Comparison of ENCODE assay signal across 8 cellular contexts in the genomic region with DNA sequence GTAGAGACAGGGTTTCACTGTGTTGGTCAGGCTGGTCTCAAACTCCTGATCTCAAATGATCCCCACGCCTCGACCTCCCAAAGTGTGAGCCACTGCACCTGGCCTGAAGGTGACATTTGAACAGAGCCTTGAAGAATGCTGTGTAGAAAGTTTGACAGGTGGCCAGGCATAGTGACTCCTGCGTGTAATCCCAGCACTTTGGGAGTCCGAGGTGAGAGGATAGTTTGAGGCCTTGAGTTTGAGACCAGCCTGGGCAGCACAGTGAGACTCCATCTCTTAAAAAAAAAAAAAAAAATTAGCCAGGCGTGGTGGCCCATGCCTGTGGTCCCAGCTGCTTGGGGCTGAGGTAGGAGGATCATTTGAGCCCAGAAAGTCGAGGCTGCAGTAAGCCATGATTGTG. TPM values are rescaled to one million over a fixed set of nuclear protein-coding genes. Genes with fewer than 3 reads are reported as not detected.
DNase-seq lines count a peak whose midpoint lies in the region; ATAC-seq and TF ChIP-seq lines count a peak whose summit lies in the region.

No MANE protein-coding gene starts in this region.

- POLR2A ChIA-PET in AG04450 (lab: Yijun Ruan, JAX): no interaction called here

- H3K9me2 ChIP-seq in Loucy (replicated peaks; ENCODE audit: low read depth, low read length): no peaks in the 10 kb centered on the region

- CTCF ChIA-PET in AG04450 (lab: Charles Lee): interaction anchor here (1.1 kb wide), 1 partner anchor 70 kb away, joined by 3 read pairs; no protein-coding TSS in a partner anchor

- H2AFZ ChIP-seq in Loucy (ENCODE audit: low read length): no peak overlapping the region

- no peaks in the 10 kb centered on the region for H3K27me3 Mint-ChIP-seq in natural killer cell treated with Interleukin-12 subunit alpha and Interleukin-12 subunit beta and Interleukin-15 and Interleukin-18, amount 100 ng/mL, for 72 hours

- H3K4me1 Mint-ChIP-seq in natural killer cell treated with Interleukin-12 subunit alpha and Interleukin-12 subunit beta and Interleukin-15 and Interleukin-18, amount 100 ng/mL, for 72 hours (ENCODE audit: low read depth in 2 of 2): peaks cover 56 to 58% of the 10 kb centered on the region in 2 donors

- in situ Hi-C loops in KBM-7 (cut with MboI; ENCODE audit: low pct_unique_long_range_greater_than_20kb, low sequenced_read_pairs): no loop called here

- peaks cover 43% of the 10 kb centered on the region for H3K36me3 Mint-ChIP-seq in natural killer cell treated with Interleukin-12 subunit alpha and Interleukin-12 subunit beta and Interleukin-15 and Interleukin-18, amount 100 ng/mL, for 72 hours

- peaks cover 11% of the 10 kb centered on the region for H4K20me1 ChIP-seq in Loucy (ENCODE audit: insufficient read depth, low read length, poor library complexity, severe bottlenecking)

- peak overlapping the region; percentile 72 for H3K9ac ChIP-seq in Loucy (ENCODE audit: low read depth, low read length, poor library complexity, severe bottlenecking)
- peak overlapping the region; percentile 84 to 95 for H3K9ac ChIP-seq in duodenal mucosa (ENCODE audit: low read depth in 1 of 2, low read length in 2 of 2)

- H3K4me2 ChIP-seq in Loucy (ENCODE audit: low read depth, low read length, poor library complexity, severe bottlenecking): peak overlapping the region; percentile 74

- ATAC-seq in natural killer cell treated with Interleukin-12 subunit alpha and Interleukin-12 subunit beta and Interleukin-15 and Interleukin-18, amount 100 ng/mL, for 72 hours: no peak

- H3F3A ChIP-seq in Loucy (ENCODE audit: low read depth): no peaks in the 10 kb centered on the region

- peaks cover 61% of the 10 kb centered on the region for H3K79me2 ChIP-seq in Loucy (ENCODE audit: insufficient read depth, low read length)

- TF ChIP-seq CTCF in AG04450 (IDR thresholded peaks at IDR 0.05; ENCODE audit: low read depth, low read length) (no peak), Loucy (conservative IDR thresholded peaks at IDR 0.05; ENCODE audit: low read length) (no peak)

- H3K9me3 Mint-ChIP-seq in natural killer cell treated with Interleukin-12 subunit alpha and Interleukin-12 subunit beta and Interleukin-15 and Interleukin-18, amount 100 ng/mL, for 72 hours: no peaks in the 10 kb centered on the region

- H3K27me3 ChIP-seq in AG04450 (ENCODE audit: control insufficient read depth, insufficient read depth, low read length): no peaks in the 10 kb centered on the region
- H3K27me3 ChIP-seq in Loucy (ENCODE audit: insufficient read depth, low read length, poor library complexity, severe bottlenecking): no peaks in the 10 kb centered on the region
- H3K27me3 ChIP-seq in duodenal mucosa (ENCODE audit: control insufficient read depth in 1 of 2, insufficient read depth in 2 of 2, low read length in 2 of 2): no peaks in the 10 kb centered on the region

- H3K4me3 ChIP-seq in AG04450 (ENCODE audit: low read depth, low read length): peak overlapping the region; percentile 96
- H3K4me3 ChIP-seq in Loucy (ENCODE audit: low read length, poor library complexity, severe bottlenecking): peak overlapping the region; percentile 82
- H3K4me3 ChIP-seq in duodenal mucosa (ENCODE audit: low read depth in 1 of 2, low read length in 2 of 2): peak overlapping the region; percentile 68 to 87

- no peak overlapping the region for H3K27ac ChIP-seq in AG04450 (ENCODE audit: low read depth, low read length)
- H3K27ac ChIP-seq in duodenal mucosa (ENCODE audit: low read depth, low read length): no peak overlapping the region

- peak overlapping the region; percentile 93 for H3K4me3 Mint-ChIP-seq in natural killer cell treated with Interleukin-12 subunit alpha and Interleukin-12 subunit beta and Interleukin-15 and Interleukin-18, amount 100 ng/mL, for 72 hours

- DNase-seq in AG04450 (ENCODE audit: low read depth, low spot score) (no peak), KBM-7 (no peak), SKM-1 (lab: John Stamatoyannopoulos, UW; ENCODE audit: unreplicated experiment) (no peak), RPMI8226 (no peak), activated gamma-delta T cell treated with Interleukin-2 at 50 U/mL for 16 hours (no peak)
- no peak for DNase-seq in natural killer cell treated with Interleukin-12 subunit alpha and Interleukin-12 subunit beta and Interleukin-15 and Interleukin-18, amount 100 ng/mL, for 72 hours (ENCODE audit: low spot score)

- H3K27ac Mint-ChIP-seq in natural killer cell treated with Interleukin-12 subunit alpha and Interleukin-12 subunit beta and Interleukin-15 and Interleukin-18, amount 100 ng/mL, for 72 hours: peak overlapping the region; percentile 85 to 99

- H3K4me1 ChIP-seq in Loucy (ENCODE audit: insufficient read depth, low read length, poor library complexity, severe bottlenecking) (peaks cover 35% of the 10 kb centered on the region), duodenal mucosa (ENCODE audit: control insufficient read depth in 1 of 2, insufficient read depth in 2 of 2, low read length in 2 of 2) (peaks cover 23 to 31% of the 10 kb centered on the region in 2 donors)

- H3K36me3 ChIP-seq in Loucy (ENCODE audit: insufficient read depth, low read length) (no peaks in the 10 kb centered on the region; the same call in 1 of the 2 replicates), duodenal mucosa (ENCODE audit: control insufficient read depth in 1 of 2, insufficient read depth in 2 of 2, low read length in 2 of 2) (peaks cover 6 to 14% of the 10 kb centered on the region in 2 donors)

- H3K9me3 ChIP-seq in AG04450 (ENCODE audit: control insufficient read depth, insufficient read depth, low read length) (no peaks in the 10 kb centered on the region; the same call in 1 of the 2 replicates), Loucy (ENCODE audit: insufficient read depth, low read depth, low read length) (no peaks in the 10 kb centered on the region), duodenal mucosa (ENCODE audit: control insufficient read depth in 1 of 2, low read length in 2 of 2) (no peaks in the 10 kb centered on the region)

RNA-seq across cellular contexts. Expression of a gene that starts 1.5 kb away (rescaled TPM):
- polyA plus RNA-seq in AG04450 (2011; rRNA removed): 141 and 170 TPM in 2 replicates
- 235 and 297 TPM in 2 replicates for polyA minus RNA-seq in AG04450 (2011; rRNA and poly(A)+ RNA removed)
- total RNA-seq in natural killer cell treated with Interleukin-12 subunit alpha and Interleukin-12 subunit beta and Interleukin-15 and Interleukin-18, amount 100 ng/mL, for 72 hours: 100 to 1,000 TPM; 222 to 382 TPM

RNA-seq across cellular contexts. Expression of a gene that starts 37.4 kb away (rescaled TPM):
- 1.1 and 2.3 TPM in 2 replicates for polyA plus RNA-seq in AG04450 (2011; rRNA removed)
- polyA minus RNA-seq in AG04450 (2011; rRNA and poly(A)+ RNA removed): 1.1 and 1.8 TPM in 2 replicates
- total RNA-seq in natural killer cell treated with Interleukin-12 subunit alpha and Interleukin-12 subunit beta and Interleukin-15 and Interleukin-18, amount 100 ng/mL, for 72 hours: 1 to 10 TPM; 1.3 to 1.4 TPM
